Comparison of ENCODE assay signal across 7 cellular contexts in the genomic region with DNA sequence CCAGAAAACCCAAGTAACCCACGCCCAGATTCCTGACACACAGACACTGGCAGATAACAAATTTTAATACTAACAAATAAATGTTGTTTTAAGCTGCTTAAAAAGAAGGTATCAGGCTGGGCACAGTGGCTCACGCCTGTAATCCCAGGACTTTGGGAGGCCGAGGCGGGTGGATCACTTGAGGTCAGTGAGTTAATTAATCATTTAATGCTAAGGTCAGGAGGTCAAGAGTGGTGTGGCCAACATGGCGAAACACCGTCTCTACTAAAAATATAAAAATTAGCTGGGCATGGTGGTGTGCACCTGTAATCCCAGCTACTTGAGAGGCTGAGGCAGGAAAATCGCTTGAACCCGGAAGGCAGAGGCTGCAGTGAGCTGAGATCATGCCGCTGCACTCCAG. TPM values are rescaled to one million over a fixed set of nuclear protein-coding genes. Genes with fewer than 3 reads are reported as not detected.
DNase-seq lines count a peak whose midpoint lies in the region; ATAC-seq and TF ChIP-seq lines count a peak whose summit lies in the region.
"Not testable (repeated sequence)": the region's sequence is repeated elsewhere in the genome, so short reads cannot be mapped to it uniquely, and the experiment has no call there.

No MANE protein-coding gene starts in this region.

- not testable (repeated sequence) for H3K27me3 ChIP-seq in Caco-2 (replicated peaks; ENCODE audit: control insufficient read depth, insufficient read depth, low read length); trophoblast cell (ENCODE audit: insufficient read depth, low read length)

- H3K4me1 ChIP-seq in Caco-2 = peaks cover 33% of the 10 kb centered on the region
- H3K4me1 ChIP-seq in trophoblast cell (ENCODE audit: control insufficient read depth in 1 of 2, insufficient read depth in 2 of 2, low read length in 2 of 2) = not testable (repeated sequence)

- H3K27ac ChIP-seq in trophoblast cell (ENCODE audit: low read depth, low read length) = not testable (repeated sequence)

- POLR2A ChIA-PET in Caco-2 (lab: Charles Lee) = not testable (repeated sequence)
- POLR2A ChIA-PET in activated CD4-positive, alpha-beta memory T cell treated with anti-CD3 and anti-CD28 coated beads for 36 hours (lab: Charles Lee) = interaction anchor here (0.6 to 2.5 kb wide), 3 partner anchors 10 to 43 kb away, joined by 5 to 8 read pairs (median 6); partner anchors contain the start of gene PTBP3

- DNase-seq in Caco-2; T-helper 2 cell treated with Interferon-gamma antibody and Interleukin-4, amounts not matched to agents 5 μg/mL and 100 μg/mL, for 36 hours (ENCODE audit: low spot score); activated CD4-positive, alpha-beta memory T cell treated with anti-CD3 and anti-CD28 coated beads for 36 hours; activated T-helper 2 cell treated with anti-CD3 and anti-CD28 coated beads, Interferon-gamma antibody, Interleukin-2, Interleukin-4, amounts not matched to agents 10 μg/mL and 5 μg/mL and 100 μg/mL, durations not matched to agents 14 hours and 24 hours and 36 hours (ENCODE audit: low spot score); central memory CD8-positive, alpha-beta T cell (ENCODE audit: low spot score in 2 of 2); memory B cell (ENCODE audit: low spot score in 2 of 2); trophoblast cell: not testable (repeated sequence)

- H2BK5ac ChIP-seq in trophoblast cell (ENCODE audit: low read depth, low read length, poor library complexity) = not testable (repeated sequence)

- not testable (repeated sequence) for H3K4me3 ChIP-seq in Caco-2 (ENCODE audit: low read depth, low read length); trophoblast cell (ENCODE audit: low read depth, low read length)

- H3K36me3 ChIP-seq in Caco-2 (ENCODE audit: control insufficient read depth, insufficient read depth, low read length); trophoblast cell (ENCODE audit: control insufficient read depth in 1 of 2, insufficient read depth in 2 of 2, low read length in 2 of 2): not testable (repeated sequence)

- not testable (repeated sequence) for H3K9me3 Mint-ChIP-seq in Caco-2 (ENCODE audit: unreplicated experiment); T-helper 2 cell treated with Interferon-gamma antibody and Interleukin-4, amounts not matched to agents 5 μg/mL and 100 μg/mL, for 36 hours; activated CD4-positive, alpha-beta memory T cell treated with anti-CD3 and anti-CD28 coated beads for 36 hours; activated T-helper 2 cell treated with anti-CD3 and anti-CD28 coated beads, Interferon-gamma antibody, Interleukin-2, Interleukin-4, amounts not matched to agents 10 μg/mL and 5 μg/mL and 100 μg/mL, durations not matched to agents 14 hours and 24 hours and 36 hours; central memory CD8-positive, alpha-beta T cell; memory B cell

- not testable (repeated sequence) for H4K12ac ChIP-seq in trophoblast cell (ENCODE audit: low read depth, low read length)

- H3K4me3 Mint-ChIP-seq in Caco-2 (ENCODE audit: unreplicated experiment); activated CD4-positive, alpha-beta memory T cell treated with anti-CD3 and anti-CD28 coated beads for 36 hours; activated T-helper 2 cell treated with anti-CD3 and anti-CD28 coated beads, Interferon-gamma antibody, Interleukin-2, Interleukin-4, amounts not matched to agents 10 μg/mL and 5 μg/mL and 100 μg/mL, durations not matched to agents 14 hours and 24 hours and 36 hours (ENCODE audit: low read depth): not testable (repeated sequence)
- peak overlapping the region; percentile 51 for H3K4me3 Mint-ChIP-seq in T-helper 2 cell treated with Interferon-gamma antibody and Interleukin-4, amounts not matched to agents 5 μg/mL and 100 μg/mL, for 36 hours
- peak overlapping the region; percentile 82 for H3K4me3 Mint-ChIP-seq in central memory CD8-positive, alpha-beta T cell
- H3K4me3 Mint-ChIP-seq in memory B cell = peak overlapping the region; percentile 11

- not testable (repeated sequence) for TF ChIP-seq CTCF in Caco-2 (IDR thresholded peaks at IDR 0.05; ENCODE audit: insufficient read depth in 1 of 2, low read depth in 1 of 2, low read length in 1 of 2, severe bottlenecking in 1 of 2, unreplicated experiment in 1 of 2)

- not testable (repeated sequence) for H2BK120ac ChIP-seq in trophoblast cell (ENCODE audit: insufficient read depth, low read length, poor library complexity)

- WGBS in trophoblast cell (ENCODE audit: extremely low coverage, insufficient coverage, insufficient read length) = no CpG with 5 or more reads among the region's 9 CpGs

- intact Hi-C loops in Caco-2 (cut with micrococcal nuclease; ENCODE audit: unreplicated experiment) = not testable (repeated sequence)
- intact Hi-C loops in activated CD4-positive, alpha-beta memory T cell treated with anti-CD3 and anti-CD28 coated beads for 36 hours (cut with micrococcal nuclease) = loop anchor here (2.0 kb wide), 1 partner anchor 68 kb away; no protein-coding TSS in a partner anchor
- intact Hi-C loops in activated T-helper 2 cell treated with anti-CD3 and anti-CD28 coated beads, Interferon-gamma antibody, Interleukin-2, Interleukin-4, amounts not matched to agents 10 μg/mL and 5 μg/mL and 100 μg/mL, durations not matched to agents 14 hours and 24 hours and 36 hours (cut with micrococcal nuclease) = loop anchor here (5.0 kb wide), 3 partner anchors 34 to 134 kb away; no protein-coding TSS in a partner anchor

- H3K9me3 ChIP-seq in Caco-2; trophoblast cell (ENCODE audit: insufficient read depth, low read depth, low read length): not testable (repeated sequence)

- H4K91ac ChIP-seq in trophoblast cell (ENCODE audit: low read depth, low read length) = not testable (repeated sequence)

- not testable (repeated sequence) for H3K27me3 Mint-ChIP-seq in Caco-2 (ENCODE audit: insufficient read depth, unreplicated experiment); T-helper 2 cell treated with Interferon-gamma antibody and Interleukin-4, amounts not matched to agents 5 μg/mL and 100 μg/mL, for 36 hours (ENCODE audit: low read depth); activated CD4-positive, alpha-beta memory T cell treated with anti-CD3 and anti-CD28 coated beads for 36 hours; activated T-helper 2 cell treated with anti-CD3 and anti-CD28 coated beads, Interferon-gamma antibody, Interleukin-2, Interleukin-4, amounts not matched to agents 10 μg/mL and 5 μg/mL and 100 μg/mL, durations not matched to agents 14 hours and 24 hours and 36 hours (ENCODE audit: low read depth); central memory CD8-positive, alpha-beta T cell; memory B cell

- H3K4me2 ChIP-seq in trophoblast cell (ENCODE audit: low read length) = not testable (repeated sequence)

- not testable (repeated sequence) for H3K18ac ChIP-seq in trophoblast cell (ENCODE audit: low read length)

- H2AFZ ChIP-seq in trophoblast cell (ENCODE audit: insufficient read depth, low read length, poor library complexity) = not testable (repeated sequence)

- peaks cover 23% of the 10 kb centered on the region for H3K79me2 ChIP-seq in trophoblast cell (ENCODE audit: control insufficient read depth, insufficient read depth, low read length, poor library complexity)

- H3K4me1 Mint-ChIP-seq in Caco-2 (ENCODE audit: low read depth, unreplicated experiment) = peaks cover 23% of the 10 kb centered on the region
- H3K4me1 Mint-ChIP-seq in T-helper 2 cell treated with Interferon-gamma antibody and Interleukin-4, amounts not matched to agents 5 μg/mL and 100 μg/mL, for 36 hours (ENCODE audit: low read depth) = peaks cover 53% of the 10 kb centered on the region
- H3K4me1 Mint-ChIP-seq in activated CD4-positive, alpha-beta memory T cell treated with anti-CD3 and anti-CD28 coated beads for 36 hours (ENCODE audit: low read depth) = peaks cover 62% of the 10 kb centered on the region
- peaks cover 50% of the 10 kb centered on the region for H3K4me1 Mint-ChIP-seq in activated T-helper 2 cell treated with anti-CD3 and anti-CD28 coated beads, Interferon-gamma antibody, Interleukin-2, Interleukin-4, amounts not matched to agents 10 μg/mL and 5 μg/mL and 100 μg/mL, durations not matched to agents 14 hours and 24 hours and 36 hours (ENCODE audit: low read depth)
- H3K4me1 Mint-ChIP-seq in central memory CD8-positive, alpha-beta T cell = peaks cover 68% of the 10 kb centered on the region
- H3K4me1 Mint-ChIP-seq in memory B cell = peaks cover 32% of the 10 kb centered on the region

- not testable (repeated sequence) for BruUV-seq in Caco-2 (replicated peaks; lab: Mats Ljungman, UMichigan)

- peaks cover 28% of the 10 kb centered on the region for H3K36me3 Mint-ChIP-seq in Caco-2 (ENCODE audit: insufficient read depth, unreplicated experiment)
- peaks cover 56% of the 10 kb centered on the region for H3K36me3 Mint-ChIP-seq in T-helper 2 cell treated with Interferon-gamma antibody and Interleukin-4, amounts not matched to agents 5 μg/mL and 100 μg/mL, for 36 hours (ENCODE audit: low read depth)
- not testable (repeated sequence) for H3K36me3 Mint-ChIP-seq in activated CD4-positive, alpha-beta memory T cell treated with anti-CD3 and anti-CD28 coated beads for 36 hours; memory B cell
- peaks cover 53% of the 10 kb centered on the region for H3K36me3 Mint-ChIP-seq in activated T-helper 2 cell treated with anti-CD3 and anti-CD28 coated beads, Interferon-gamma antibody, Interleukin-2, Interleukin-4, amounts not matched to agents 10 μg/mL and 5 μg/mL and 100 μg/mL, durations not matched to agents 14 hours and 24 hours and 36 hours (ENCODE audit: low read depth)
- peaks cover 11% of the 10 kb centered on the region for H3K36me3 Mint-ChIP-seq in central memory CD8-positive, alpha-beta T cell (ENCODE audit: insufficient read depth)

- not testable (repeated sequence) for H2BK12ac ChIP-seq in trophoblast cell (ENCODE audit: low read length)

- CTCF ChIA-PET in Caco-2 (lab: Charles Lee) = interaction anchor here (0.6 to 0.9 kb wide), 2 partner anchors 17 to 98 kb away, joined by 3 read pairs; partner anchors contain the start of gene PTBP3
- CTCF ChIA-PET in activated CD4-positive, alpha-beta memory T cell treated with anti-CD3 and anti-CD28 coated beads for 36 hours (lab: Charles Lee) = interaction anchor here (0.6 to 1.6 kb wide), 2 partner anchors 13 to 17 kb away, joined by 3 to 5 read pairs; partner anchors contain the start of gene PTBP3

- not testable (repeated sequence) for H3K79me1 ChIP-seq in trophoblast cell (ENCODE audit: low read length)

- H3K14ac ChIP-seq in trophoblast cell (ENCODE audit: low read length) = not testable (repeated sequence)

- H3K4ac ChIP-seq in trophoblast cell (ENCODE audit: low read depth, low read length) = peak overlapping the region; percentile 82

- not testable (repeated sequence) for ATAC-seq in central memory CD8-positive, alpha-beta T cell (replicated peaks; ENCODE audit: extremely low read depth, poor library complexity, severe bottlenecking); memory B cell (ENCODE audit: low read depth)

- not testable (repeated sequence) for H3K9ac ChIP-seq in trophoblast cell (ENCODE audit: low read length)

- H2AK5ac ChIP-seq in trophoblast cell (ENCODE audit: low read length) = not testable (repeated sequence)

- not testable (repeated sequence) for H3K23ac ChIP-seq in trophoblast cell (ENCODE audit: low read length)

- peak overlapping the region; percentile 40 for H3K27ac Mint-ChIP-seq in Caco-2 (ENCODE audit: unreplicated experiment)
- H3K27ac Mint-ChIP-seq in T-helper 2 cell treated with Interferon-gamma antibody and Interleukin-4, amounts not matched to agents 5 μg/mL and 100 μg/mL, for 36 hours = peak overlapping the region; percentile 82
- H3K27ac Mint-ChIP-seq in activated CD4-positive, alpha-beta memory T cell treated with anti-CD3 and anti-CD28 coated beads for 36 hours = peak overlapping the region; percentile 58
- peak overlapping the region; percentile 81 for H3K27ac Mint-ChIP-seq in activated T-helper 2 cell treated with anti-CD3 and anti-CD28 coated beads, Interferon-gamma antibody, Interleukin-2, Interleukin-4, amounts not matched to agents 10 μg/mL and 5 μg/mL and 100 μg/mL, durations not matched to agents 14 hours and 24 hours and 36 hours
- H3K27ac Mint-ChIP-seq in central memory CD8-positive, alpha-beta T cell (ENCODE audit: low read depth) = peak overlapping the region; percentile 90
- not testable (repeated sequence) for H3K27ac Mint-ChIP-seq in memory B cell

- H4K8ac ChIP-seq in trophoblast cell (ENCODE audit: low read depth, low read length) = not testable (repeated sequence)

RNA-seq across cellular contexts. Expression of gene PTBP3, which starts 16.9 kb away (rescaled TPM):
- 172 and 190 TPM in 2 replicates for total RNA-seq in Caco-2 (2022)
- 10 to 100 TPM; 87.2 to 92.3 TPM for total RNA-seq in activated CD4-positive, alpha-beta memory T cell treated with anti-CD3 and anti-CD28 coated beads for 36 hours
- total RNA-seq in activated T-helper 2 cell treated with anti-CD3 and anti-CD28 coated beads, Interferon-gamma antibody, Interleukin-2, Interleukin-4, amounts not matched to agents 10 μg/mL and 5 μg/mL and 100 μg/mL, durations not matched to agents 14 hours and 24 hours and 36 hours = 108 and 116 TPM in 2 replicates
- 64.1 and 68.0 TPM in 2 replicates for polyA plus RNA-seq in trophoblast cell (2013)
